Comparison of ENCODE assay signal across 8 cellular contexts in the genomic region with DNA sequence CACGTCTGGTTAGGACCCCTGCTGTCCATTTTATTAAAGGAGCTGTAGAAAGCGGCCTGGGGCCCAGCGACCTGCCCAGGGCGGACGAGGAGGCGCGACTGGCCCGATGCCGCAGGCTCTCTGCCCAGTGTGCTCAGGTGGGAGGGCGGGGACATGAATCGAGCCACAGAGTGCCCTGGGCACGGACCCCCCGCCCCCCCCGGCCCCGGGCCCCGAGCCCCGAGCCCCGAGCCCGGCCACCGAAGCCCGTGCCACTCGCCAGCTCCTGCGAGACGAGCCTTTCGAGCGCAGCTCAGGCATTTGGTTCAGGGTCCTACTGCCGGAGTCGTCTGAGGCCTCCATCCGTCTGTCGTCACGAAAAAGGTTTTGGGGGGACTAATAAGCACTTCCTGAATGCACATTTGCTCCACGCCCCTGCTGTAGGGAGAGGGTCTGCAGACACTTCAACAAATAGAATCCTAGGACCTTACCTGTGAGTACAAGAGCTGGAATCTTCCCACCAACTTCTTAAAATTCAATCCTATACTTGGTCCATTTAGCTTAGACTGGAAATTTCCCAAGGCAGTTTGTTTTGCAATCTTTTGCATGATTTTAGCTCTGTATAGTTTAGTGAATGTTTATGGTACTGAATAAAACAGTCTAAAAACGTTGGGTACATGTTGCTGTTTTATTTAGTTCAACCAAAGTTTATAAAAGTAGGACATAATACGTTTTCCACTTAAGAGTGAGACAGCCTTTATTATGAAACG. TPM values are rescaled to one million over a fixed set of nuclear protein-coding genes. Genes with fewer than 3 reads are reported as not detected.
DNase-seq lines count a peak whose midpoint lies in the region; ATAC-seq lines count a peak whose summit lies in the region.

No MANE protein-coding gene starts in this region.

- no peaks in the 10 kb centered on the region for H3K9me3 ChIP-seq in muscle layer of duodenum (ENCODE audit: control insufficient read depth in 1 of 2, low read length in 2 of 2)

- peak; percentile 19 for DNase-seq in stimulated activated CD4-positive, alpha-beta T cell treated with anti-CD3 and anti-CD28 coated beads, Interleukin-1b, Interleukin-23, amount 100 ng/mL, for 48 hours
- no peak for DNase-seq in stimulated activated CD4-positive, alpha-beta T cell treated with anti-CD3 and anti-CD28 coated beads, Interleukin-12 subunit alpha, Interleukin-12 subunit beta, amount 100 ng/mL, for 4 hours
- DNase-seq in SHP77 treated with DMSO at 0.1 percent for 48 hours (lab: John Stamatoyannopoulos, UW) (peak; percentile 82), OCI-M2 (lab: John Stamatoyannopoulos, UW; ENCODE audit: unreplicated experiment) (no peak), cerebellum (ENCODE audit: low spot score) (no peak)
- DNase-seq in effector CD8-positive, alpha-beta T cell (lab: John Stamatoyannopoulos, UW) = peak; percentile 13

- H3K36me3 ChIP-seq in muscle layer of duodenum (ENCODE audit: control insufficient read depth in 1 of 2, insufficient read depth in 2 of 2, low read length in 2 of 2) = peaks cover 0 to 11% of the 10 kb centered on the region in 2 donors

- peak; percentile 25 for ATAC-seq in HG03095 (IDR thresholded peaks at IDR 0.05; ENCODE audit: unreplicated experiment)

- peak overlapping the region; percentile 84 to 89 for H3K4me3 ChIP-seq in muscle layer of duodenum (ENCODE audit: low read depth in 1 of 2, low read length in 2 of 2)

- H3K27me3 ChIP-seq in muscle layer of duodenum (ENCODE audit: low read depth, low read length) = no peaks in the 10 kb centered on the region

- peaks cover 10 to 21% of the 10 kb centered on the region in 2 donors for H3K4me1 ChIP-seq in muscle layer of duodenum (ENCODE audit: control insufficient read depth in 1 of 2, insufficient read depth in 2 of 2, low read length in 2 of 2)

- H3K27ac ChIP-seq in muscle layer of duodenum (ENCODE audit: low read length) = peak overlapping the region; percentile 95

RNA-seq across cellular contexts. Expression of gene ADAM17, which starts 0.7 kb away (rescaled TPM):
- 33.4 TPM for total RNA-seq in cerebellum

Comparison
In these comparisons a context has a peak if more than half of its experiments do, and no peak if none do; other contexts are left out.
1. DNase-seq: peak in stimulated activated CD4-positive, alpha-beta T cell treated with anti-CD3 and anti-CD28 coated beads, Interleukin-1b, Interleukin-23, amount 100 ng/mL, for 48 hours (single experiment), SHP77 treated with DMSO at 0.1 percent for 48 hours (single experiment) and effector CD8-positive, alpha-beta T cell (single experiment); none in stimulated activated CD4-positive, alpha-beta T cell treated with anti-CD3 and anti-CD28 coated beads, Interleukin-12 subunit alpha, Interleukin-12 subunit beta, amount 100 ng/mL, for 4 hours (single experiment), OCI-M2 (single experiment) and cerebellum (single experiment).